Comparison of ENCODE assay signal across 10 cellular contexts in genomic region chr22:40094449-40094848, GRCh38.
A peak's percentile ranks its signal among the peaks of the same experiment; 100 is the strongest.
DNase-seq lines count a peak whose midpoint lies in the region; ATAC-seq and TF ChIP-seq lines count a peak whose summit lies in the region.
"Had no signal": no experiment of that assay in that cellular context is flagged by ENCODE, and none has a peak within 500 bp of the region (broad histone marks: within the 10 kb centered on the region; RNA-seq: fewer than 3 reads in every experiment).

No MANE protein-coding gene starts in this region.

- H3K27me3 Mint-ChIP-seq in natural killer cell treated with Interleukin-12 subunit alpha and Interleukin-12 subunit beta and Interleukin-15 and Interleukin-18, amount 100 ng/mL, for 72 hours: no peaks in the 10 kb centered on the region

- H3K36me3 ChIP-seq in duodenal mucosa (ENCODE audit: control insufficient read depth in 1 of 2, insufficient read depth in 2 of 2, low read length in 2 of 2) (no peaks in the 10 kb centered on the region), tibial nerve (no peaks in the 10 kb centered on the region)
- H3K36me3 ChIP-seq: SJCRH30 had no signal

- H3K27me3 ChIP-seq in duodenal mucosa (ENCODE audit: control insufficient read depth in 1 of 2, insufficient read depth in 2 of 2, low read length in 2 of 2) (no peaks in the 10 kb centered on the region), tibial nerve (no peaks in the 10 kb centered on the region)
- H3K27me3 ChIP-seq: SJCRH30 had no signal

- peak overlapping the region; percentile 61 to 83 for H3K27ac Mint-ChIP-seq in natural killer cell treated with Interleukin-12 subunit alpha and Interleukin-12 subunit beta and Interleukin-15 and Interleukin-18, amount 100 ng/mL, for 72 hours

- H3K4me3 Mint-ChIP-seq in natural killer cell treated with Interleukin-12 subunit alpha and Interleukin-12 subunit beta and Interleukin-15 and Interleukin-18, amount 100 ng/mL, for 72 hours: peak overlapping the region; percentile 80

- 9 to 15% methylated on average over 1 of the region's 1 CpG for whole genome bisulfite sequencing in tibial nerve, 2 donors

- TF ChIP-seq EP300 in tibial nerve (IDR thresholded peaks at IDR 0.05): no peak

- peaks cover 31 to 50% of the 10 kb centered on the region in 2 donors for H3K4me1 Mint-ChIP-seq in natural killer cell treated with Interleukin-12 subunit alpha and Interleukin-12 subunit beta and Interleukin-15 and Interleukin-18, amount 100 ng/mL, for 72 hours (ENCODE audit: low read depth in 2 of 2)

- no peak overlapping the region for H3K4me3 ChIP-seq in GM12865 (ENCODE audit: low read depth, low read length)
- peak overlapping the region; percentile 14 to 44 for H3K4me3 ChIP-seq in duodenal mucosa (ENCODE audit: low read depth in 1 of 2, low read length in 2 of 2)
- H3K4me3 ChIP-seq in tibial nerve: no peak overlapping the region
- H3K4me3 ChIP-seq: SJCRH30 had no signal

- H3K9me3 Mint-ChIP-seq in natural killer cell treated with Interleukin-12 subunit alpha and Interleukin-12 subunit beta and Interleukin-15 and Interleukin-18, amount 100 ng/mL, for 72 hours: no peaks in the 10 kb centered on the region

- DNase-seq in GM12865 (ENCODE audit: low read depth) (peak; percentile 16), NAMALWA (ENCODE audit: low spot score) (peak; percentile 62), tibial nerve (ENCODE audit: low spot score in 2 of 2) (no peak), NCI-H2227 treated with DMSO at 0.1 percent for 48 hours (lab: John Stamatoyannopoulos, UW) (no peak)
- no peak for DNase-seq in natural killer cell treated with Interleukin-12 subunit alpha and Interleukin-12 subunit beta and Interleukin-15 and Interleukin-18, amount 100 ng/mL, for 72 hours (ENCODE audit: low spot score)
- DNase-seq: erythroblast, GOT3, SJCRH30 had no signal

- H3K9me3 ChIP-seq in duodenal mucosa (ENCODE audit: control insufficient read depth in 1 of 2, low read length in 2 of 2): no peaks in the 10 kb centered on the region
- H3K9me3 ChIP-seq in tibial nerve: no peaks in the 10 kb centered on the region
- H3K9me3 ChIP-seq: SJCRH30 had no signal

- peaks cover 15% of the 10 kb centered on the region in 2 donors for H3K4me1 ChIP-seq in duodenal mucosa (ENCODE audit: control insufficient read depth in 1 of 2, insufficient read depth in 2 of 2, low read length in 2 of 2)
- peaks cover 0 to 26% (median 7%) of the 10 kb centered on the region in 4 donors for H3K4me1 ChIP-seq in tibial nerve
- H3K4me1 ChIP-seq: SJCRH30 had no signal

- TF ChIP-seq CTCF in GM12865 (IDR thresholded peaks at IDR 0.05; ENCODE audit: insufficient read depth, low read depth, low read length, missing control alignments) (no peak), tibial nerve (IDR thresholded peaks at IDR 0.05) (no peak)

- ATAC-seq in natural killer cell treated with Interleukin-12 subunit alpha and Interleukin-12 subunit beta and Interleukin-15 and Interleukin-18, amount 100 ng/mL, for 72 hours: no peak
- ATAC-seq in HG03175 (IDR thresholded peaks at IDR 0.05; ENCODE audit: unreplicated experiment): no peak

- no peak overlapping the region for H3K27ac ChIP-seq in duodenal mucosa (ENCODE audit: low read depth, low read length)
- H3K27ac ChIP-seq in tibial nerve: no peak overlapping the region
- H3K27ac ChIP-seq: SJCRH30 had no signal

- H3K36me3 Mint-ChIP-seq in natural killer cell treated with Interleukin-12 subunit alpha and Interleukin-12 subunit beta and Interleukin-15 and Interleukin-18, amount 100 ng/mL, for 72 hours: no peaks in the 10 kb centered on the region

- H3K9ac ChIP-seq in duodenal mucosa (ENCODE audit: low read depth in 1 of 2, low read length in 2 of 2): no peak overlapping the region

- no peak for TF ChIP-seq POLR2A in tibial nerve (IDR thresholded peaks at IDR 0.05)

Comparison
In these comparisons a context has a peak if more than half of its experiments do, and no peak if none do; other contexts are left out.
1. DNase-seq: peak in GM12865 (single experiment) and NAMALWA (single experiment); none in natural killer cell treated with Interleukin-12 subunit alpha and Interleukin-12 subunit beta and Interleukin-15 and Interleukin-18, amount 100 ng/mL, for 72 hours (single experiment), tibial nerve (0 of 2) and NCI-H2227 treated with DMSO at 0.1 percent for 48 hours (single experiment).
2. H3K4me3 ChIP-seq: peak in duodenal mucosa (2 of 2); none in GM12865 (single experiment) and tibial nerve (0 of 4).